Comparison of ENCODE assay signal across 14 cellular contexts in the genomic region with DNA sequence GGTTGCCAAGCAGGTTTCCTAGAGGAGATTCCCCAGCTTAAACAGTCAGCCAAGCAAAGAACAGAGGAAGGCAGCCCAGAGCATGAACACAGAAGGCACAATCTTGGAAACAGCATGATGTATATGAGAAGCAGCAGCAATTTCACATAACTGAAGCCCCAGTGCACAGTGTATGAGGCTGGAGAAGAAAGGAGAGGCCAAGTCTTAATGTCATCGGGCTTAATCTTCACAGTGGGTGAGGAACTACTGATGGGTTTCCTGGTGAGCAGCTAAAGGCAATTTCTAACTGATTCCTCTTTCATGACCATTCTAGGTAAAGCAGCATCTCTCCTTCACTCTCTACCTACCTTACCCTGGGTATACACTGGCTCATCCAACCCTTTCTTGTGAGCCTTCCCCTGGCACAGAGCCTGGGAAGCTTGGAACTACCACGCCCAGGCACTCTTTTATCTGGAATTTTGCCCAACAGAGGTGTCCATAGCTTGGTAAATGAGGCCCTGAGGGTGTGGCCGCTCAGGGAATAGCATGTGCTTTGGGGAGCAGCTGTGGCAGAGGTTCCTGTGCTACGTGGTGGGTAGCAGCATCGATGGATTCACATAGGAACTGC. TPM values are rescaled to one million over a fixed set of nuclear protein-coding genes. Genes with fewer than 3 reads are reported as not detected.
DNase-seq lines count a peak whose midpoint lies in the region; ATAC-seq and TF ChIP-seq lines count a peak whose summit lies in the region.
"Had no signal": no experiment of that assay in that cellular context is flagged by ENCODE, and none has a peak within 500 bp of the region (broad histone marks: within the 10 kb centered on the region; RNA-seq: fewer than 3 reads in every experiment).

No MANE protein-coding gene starts in this region.

- H2AFZ ChIP-seq in HCT116 (ENCODE audit: low read depth, low read length, poor library complexity, severe bottlenecking), result no peak overlapping the region

- H3K9me3 ChIP-seq in HCT116 (ENCODE audit: control insufficient read depth in 1 of 2, insufficient read depth in 1 of 2, low read depth in 1 of 2, low read length in 2 of 2) (no peaks in the 10 kb centered on the region), prostate gland (no peaks in the 10 kb centered on the region), body of pancreas (no peaks in the 10 kb centered on the region)

- TF ChIP-seq POLR2A in HCT116 (IDR thresholded peaks at IDR 0.05; ENCODE audit: borderline replicate concordance, extremely low read depth, insufficient read depth, insufficient read length), result no peak
- TF ChIP-seq POLR2A in prostate gland (IDR thresholded peaks at IDR 0.05), result no peak
- TF ChIP-seq POLR2A in body of pancreas (IDR thresholded peaks at IDR 0.05), result no peak

- H3K9me3 Mint-ChIP-seq in stimulated activated effector memory CD8-positive, alpha-beta T cell treated with anti-CD3 and anti-CD28 coated beads, Interleukin-12 subunit alpha, Interleukin-12 subunit beta, amount 100 ng/mL, for 72 hours, result no peaks in the 10 kb centered on the region
- H3K9me3 Mint-ChIP-seq: naive thymus-derived CD8-positive, alpha-beta T cell had no signal

- WGBS in prostate gland, result 65% methylated on average over 5 of the region's 5 CpGs
- WGBS in body of pancreas, 2 donors, result 67 to 68% methylated on average over 5 of the region's 5 CpGs

- RAD21 ChIA-PET in HCT116 (lab: Charles Lee; ENCODE audit: low non-redundant PET in 1 of 2, low total read pairs in 2 of 2, uncharacterized antibody in 2 of 2, unreplicated experiment in 2 of 2), result no interaction called here

- no peaks in the 10 kb centered on the region for H3K79me2 ChIP-seq in HCT116 (ENCODE audit: insufficient read depth, low read length)

- DNase-seq in HCT116 (ENCODE audit: low read depth, low spot score), result no peak
- DNase-seq in NCI-H2227 (lab: John Stamatoyannopoulos, UW; ENCODE audit: unreplicated experiment), result peak; percentile 82
- peak; percentile 76 for DNase-seq in cardiac septum (ENCODE audit: low spot score)
- DNase-seq in prostate gland (ENCODE audit: low spot score), result peak; percentile 48
- DNase-seq in body of pancreas, result no peak
- no peak for DNase-seq in stimulated activated effector memory CD8-positive, alpha-beta T cell treated with anti-CD3 and anti-CD28 coated beads, Interleukin-12 subunit alpha, Interleukin-12 subunit beta, amount 100 ng/mL, for 72 hours (ENCODE audit: low spot score in 2 of 2)
- DNase-seq in DMS53 treated with DMSO at 0.1 percent for 48 hours (lab: John Stamatoyannopoulos, UW; ENCODE audit: unreplicated experiment), result no peak
- DNase-seq in activated T-cell treated with anti-CD3 and anti-CD28 coated beads for 4 hours, result no peak
- DNase-seq: activated CD8-positive, alpha-beta memory T cell treated with anti-CD3 and anti-CD28 coated beads for 24 hours; HCEC 1CT; islet precursor cell; naive thymus-derived CD8-positive, alpha-beta T cell; NK-92 treated with Interleukin-12 subunit alpha and Interleukin-12 subunit beta, amount 100 ng/mL, for 24 hours had no signal

- no peak overlapping the region for H3K27ac Mint-ChIP-seq in stimulated activated effector memory CD8-positive, alpha-beta T cell treated with anti-CD3 and anti-CD28 coated beads, Interleukin-12 subunit alpha, Interleukin-12 subunit beta, amount 100 ng/mL, for 72 hours
- H3K27ac Mint-ChIP-seq: naive thymus-derived CD8-positive, alpha-beta T cell had no signal

- H4K20me1 ChIP-seq in HCT116 (ENCODE audit: insufficient read depth), result no peaks in the 10 kb centered on the region

- TF ChIP-seq CTCF in HCT116 (IDR thresholded peaks at IDR 0.05 in 2 of 3, conservative IDR thresholded peaks at IDR 0.05 in 1 of 3; ENCODE audit: borderline replicate concordance in 1 of 3, insufficient read depth in 1 of 3, low read depth in 2 of 3, low read length in 2 of 3) (no peak), prostate gland (IDR thresholded peaks at IDR 0.05) (no peak), body of pancreas (IDR thresholded peaks at IDR 0.05) (no peak)

- ATAC-seq in HCT116, result peak; percentile 34; the same call in 1 of the 2 replicates
- ATAC-seq in body of pancreas, result no peak
- no peak for ATAC-seq in stimulated activated effector memory CD8-positive, alpha-beta T cell treated with anti-CD3 and anti-CD28 coated beads, Interleukin-12 subunit alpha, Interleukin-12 subunit beta, amount 100 ng/mL, for 72 hours
- ATAC-seq: naive thymus-derived CD8-positive, alpha-beta T cell had no signal

- H3K27me3 ChIP-seq in HCT116 (ENCODE audit: insufficient read depth, low read length) (peaks cover 10% of the 10 kb centered on the region; the same call in 1 of the 2 replicates), prostate gland (replicated peaks; ENCODE audit: insufficient read depth) (no peaks in the 10 kb centered on the region), body of pancreas (no peaks in the 10 kb centered on the region)

- H3K4me2 ChIP-seq in HCT116 (ENCODE audit: low read length), result no peak overlapping the region

- H3K36me3 ChIP-seq in HCT116 (ENCODE audit: control insufficient read depth in 1 of 2, insufficient read depth in 2 of 2, low read length in 2 of 2) (no peaks in the 10 kb centered on the region), prostate gland (no peaks in the 10 kb centered on the region), body of pancreas (replicated peaks in 1 of 2; ENCODE audit: insufficient read depth in 1 of 2, low read depth in 2 of 2) (no peaks in the 10 kb centered on the region)

- no peak overlapping the region for H3K4me3 Mint-ChIP-seq in stimulated activated effector memory CD8-positive, alpha-beta T cell treated with anti-CD3 and anti-CD28 coated beads, Interleukin-12 subunit alpha, Interleukin-12 subunit beta, amount 100 ng/mL, for 72 hours
- H3K4me3 Mint-ChIP-seq: naive thymus-derived CD8-positive, alpha-beta T cell had no signal

- no peak overlapping the region for H3K9ac ChIP-seq in HCT116 (ENCODE audit: low read length)

- no peaks in the 10 kb centered on the region for H3K36me3 Mint-ChIP-seq in stimulated activated effector memory CD8-positive, alpha-beta T cell treated with anti-CD3 and anti-CD28 coated beads, Interleukin-12 subunit alpha, Interleukin-12 subunit beta, amount 100 ng/mL, for 72 hours
- H3K36me3 Mint-ChIP-seq: naive thymus-derived CD8-positive, alpha-beta T cell had no signal

- no peaks in the 10 kb centered on the region for H3K9me2 ChIP-seq in HCT116 (ENCODE audit: insufficient read depth)

- H3K4me3 ChIP-seq in HCT116 (replicated peaks in 1 of 2; ENCODE audit: low read depth in 1 of 2, low read length in 2 of 2) (no peak overlapping the region), prostate gland (no peak overlapping the region), body of pancreas (no peak overlapping the region)
- H3K4me3 ChIP-seq: SK-N-MC had no signal

- POLR2A ChIA-PET in HCT116 (lab: Charles Lee), result no interaction called here

- intact Hi-C loops in HCT116 (cut with micrococcal nuclease) (no loop called here), cardiac septum (cut with DNase I) (loop anchor here (2.0 kb wide), 1 partner anchor 22 kb away; a partner anchor contains a TSS), prostate gland (cut with DNase I) (no loop called here), body of pancreas (cut with DNase I) (no loop called here)

- no TSS peak for BruUV-seq in HCT116 (replicated peaks; lab: Mats Ljungman, UMichigan)

- TF ChIP-seq RAD21 in HCT116 (IDR thresholded peaks at IDR 0.05; ENCODE audit: low read depth), result no peak

- H3K27ac ChIP-seq in HCT116 (ENCODE audit: low read depth, low read length) (no peak overlapping the region), prostate gland (no peak overlapping the region), body of pancreas (no peak overlapping the region)
- H3K27ac ChIP-seq: SK-N-MC had no signal

- H3K4me1 ChIP-seq in HCT116 (ENCODE audit: control insufficient read depth in 1 of 2, insufficient read depth in 2 of 2, low read length in 2 of 2) (peaks cover 0 to 4% of the 10 kb centered on the region in 2 experiments; a peak in 1 of 4 replicates), prostate gland (replicated peaks) (peaks cover 4% of the 10 kb centered on the region), body of pancreas (no peaks in the 10 kb centered on the region)

- CTCF ChIA-PET in HCT116 (lab: Charles Lee), result no interaction called here

- no peaks in the 10 kb centered on the region for H3K4me1 Mint-ChIP-seq in stimulated activated effector memory CD8-positive, alpha-beta T cell treated with anti-CD3 and anti-CD28 coated beads, Interleukin-12 subunit alpha, Interleukin-12 subunit beta, amount 100 ng/mL, for 72 hours
- H3K4me1 Mint-ChIP-seq: naive thymus-derived CD8-positive, alpha-beta T cell had no signal

TF ChIP-seq in HCT116, 20 proteins besides CTCF, POLR2A, EP300 and RAD21 (continues in another document):
- no peak for TF ChIP-seq TCF7L2 (IDR thresholded peaks at IDR 0.05; ENCODE audit: borderline replicate concordance, extremely low read depth, insufficient read depth, insufficient read length)
- TF ChIP-seq, protein P1, sequence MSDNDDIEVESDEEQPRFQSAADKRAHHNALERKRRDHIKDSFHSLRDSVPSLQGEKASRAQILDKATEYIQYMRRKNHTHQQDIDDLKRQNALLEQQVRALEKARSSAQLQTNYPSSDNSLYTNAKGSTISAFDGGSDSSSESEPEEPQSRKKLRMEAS (IDR thresholded peaks at IDR 0.05), result no peak
- TF ChIP-seq, protein P2, sequence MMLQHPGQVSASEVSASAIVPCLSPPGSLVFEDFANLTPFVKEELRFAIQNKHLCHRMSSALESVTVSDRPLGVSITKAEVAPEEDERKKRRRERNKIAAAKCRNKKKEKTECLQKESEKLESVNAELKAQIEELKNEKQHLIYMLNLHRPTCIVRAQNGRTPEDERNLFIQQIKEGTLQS (IDR thresholded peaks at IDR 0.05), result no peak
- no peak for TF ChIP-seq ZFX (IDR thresholded peaks at IDR 0.05)
- TF ChIP-seq POLR2AphosphoS5 (IDR thresholded peaks at IDR 0.05; ENCODE audit: low read depth, low read length), result no peak

RNA-seq across cellular contexts. Expression of a gene that starts 22.0 kb away (rescaled TPM):
- total RNA-seq in HCT116 (2021; ENCODE audit: unreplicated experiment), result not detected
- polyA plus RNA-seq in HCT116 (2012), result not detected in 2 replicates
- 6.0 TPM for total RNA-seq in cardiac septum
- total RNA-seq in prostate gland, result 1 to 10 TPM; 7.8 to 8.2 TPM
- total RNA-seq in body of pancreas, result 1 to 10 TPM; 2.3 to 3.4 TPM
- total RNA-seq: naive thymus-derived CD8-positive, alpha-beta T cell had no signal
- polyA plus RNA-seq: naive thymus-derived CD8-positive, alpha-beta T cell had no signal

RNA-seq across cellular contexts. Expression of a gene that starts 57.4 kb away (rescaled TPM):
- total RNA-seq in HCT116 (2021; ENCODE audit: unreplicated experiment), result 0.10 TPM
- not detected in 2 replicates for polyA plus RNA-seq in HCT116 (2012)
- total RNA-seq in cardiac septum, result not detected
- not detected for total RNA-seq in prostate gland
- total RNA-seq in body of pancreas, result not detected
- total RNA-seq: naive thymus-derived CD8-positive, alpha-beta T cell had no signal
- polyA plus RNA-seq: naive thymus-derived CD8-positive, alpha-beta T cell had no signal

Comparison
In these comparisons a context has a peak if more than half of its experiments do, and no peak if none do; other contexts are left out.
1. DNase-seq: peak in NCI-H2227 (single experiment), cardiac septum (single experiment) and prostate gland (single experiment); none in HCT116 (single experiment), body of pancreas (0 of 4), stimulated activated effector memory CD8-positive, alpha-beta T cell treated with anti-CD3 and anti-CD28 coated beads, Interleukin-12 subunit alpha, Interleukin-12 subunit beta, amount 100 ng/mL, for 72 hours (0 of 2), DMS53 treated with DMSO at 0.1 percent for 48 hours (single experiment) and activated T-cell treated with anti-CD3 and anti-CD28 coated beads for 4 hours (single experiment).